In genomic region chr19:3500429-3501101, GRCh38 we compare ENCODE assay signal across 8 cellular contexts. TPM values are rescaled to one million over a fixed set of nuclear protein-coding genes. Genes with fewer than 3 reads are reported as not detected.
DNase-seq lines count a peak whose midpoint lies in the region; ATAC-seq lines count a peak whose summit lies in the region.

TSS of gene DOHH (minus strand) at chr19:3500674. CDS start at chr19:3496814, 3,860 bp downstream.

- H3K4me2 ChIP-seq in BLaER1: peak within 1 kb of the TSS; percentile 95

- peaks cover 38% of the 10 kb centered on the region for H3K36me3 Mint-ChIP-seq in dendritic cell treated with granulocyte-macrophage colony-stimulating factor and Interleukin-4, amounts not matched to agents 40 ng/mL and 50 ng/mL, for 4 days (ENCODE audit: low read depth)

- DNase-seq in NCI-H748 (lab: John Stamatoyannopoulos, UW; ENCODE audit: unreplicated experiment) (peak; percentile 93), left lobe of liver (ENCODE audit: low spot score) (peak; percentile 96)
- DNase-seq in activated CD4-positive, alpha-beta T cell treated with anti-CD3 and anti-CD28 coated beads, Interleukin-2, amount 50 U/mL, for 1 hour: peak; percentile 95
- DNase-seq in stimulated activated CD4-positive, alpha-beta T cell treated with anti-CD3 and anti-CD28 coated beads, Interleukin-2, amount 100 ng/mL, for 4 hours (ENCODE audit: low read depth): peak; percentile 95

- H3K27ac ChIP-seq in BLaER1: peak within 1 kb of the TSS; percentile 100

- peaks cover 29% of the 10 kb centered on the region for H3K4me1 ChIP-seq in BLaER1

- no peaks in the 10 kb centered on the region for H3K27me3 ChIP-seq in BLaER1

- H3K36me3 ChIP-seq in BLaER1: peaks cover 28% of the 10 kb centered on the region

- H3K9ac ChIP-seq in BLaER1: peak within 1 kb of the TSS; percentile 100

- H3K9me3 ChIP-seq in BLaER1: no peaks in the 10 kb centered on the region

- H3K27ac Mint-ChIP-seq in dendritic cell treated with granulocyte-macrophage colony-stimulating factor and Interleukin-4, amounts not matched to agents 40 ng/mL and 50 ng/mL, for 4 days: peak within 1 kb of the TSS; percentile 94

- intact Hi-C loops in dendritic cell treated with granulocyte-macrophage colony-stimulating factor and Interleukin-4, amounts not matched to agents 40 ng/mL and 50 ng/mL, for 4 days (cut with micrococcal nuclease): no loop called here

- H3K27me3 Mint-ChIP-seq in dendritic cell treated with granulocyte-macrophage colony-stimulating factor and Interleukin-4, amounts not matched to agents 40 ng/mL and 50 ng/mL, for 4 days: no peaks in the 10 kb centered on the region

- H3K9me3 Mint-ChIP-seq in dendritic cell treated with granulocyte-macrophage colony-stimulating factor and Interleukin-4, amounts not matched to agents 40 ng/mL and 50 ng/mL, for 4 days: no peaks in the 10 kb centered on the region

- H3K4me3 Mint-ChIP-seq in dendritic cell treated with granulocyte-macrophage colony-stimulating factor and Interleukin-4, amounts not matched to agents 40 ng/mL and 50 ng/mL, for 4 days: peak within 1 kb of the TSS; percentile 84

- H4K20me1 ChIP-seq in BLaER1: peaks cover 15% of the 10 kb centered on the region

- ATAC-seq in GM19328 (IDR thresholded peaks at IDR 0.05; ENCODE audit: unreplicated experiment): peak; percentile 72
- ATAC-seq in HG03521 (IDR thresholded peaks at IDR 0.05; ENCODE audit: unreplicated experiment): peak; percentile 71
- peak; percentile 93 for ATAC-seq in left lobe of liver

- H3K4me3 ChIP-seq in BLaER1: peak within 1 kb of the TSS; percentile 98

- peaks cover 35% of the 10 kb centered on the region for H3K4me1 Mint-ChIP-seq in dendritic cell treated with granulocyte-macrophage colony-stimulating factor and Interleukin-4, amounts not matched to agents 40 ng/mL and 50 ng/mL, for 4 days (ENCODE audit: low read depth)

RNA-seq across cellular contexts. Expression of gene DOHH, which starts in this region (rescaled TPM):
- total RNA-seq in left lobe of liver: 5.5 TPM

Comparison
In these comparisons a context has a peak if more than half of its experiments do, and no peak if none do; other contexts are left out.
1. Peak in every context shown above with its lines: DNase-seq, ATAC-seq, H3K4me3 ChIP-seq and H3K27ac ChIP-seq.